Comparison of ENCODE assay signal across 8 cellular contexts in the genomic region with DNA sequence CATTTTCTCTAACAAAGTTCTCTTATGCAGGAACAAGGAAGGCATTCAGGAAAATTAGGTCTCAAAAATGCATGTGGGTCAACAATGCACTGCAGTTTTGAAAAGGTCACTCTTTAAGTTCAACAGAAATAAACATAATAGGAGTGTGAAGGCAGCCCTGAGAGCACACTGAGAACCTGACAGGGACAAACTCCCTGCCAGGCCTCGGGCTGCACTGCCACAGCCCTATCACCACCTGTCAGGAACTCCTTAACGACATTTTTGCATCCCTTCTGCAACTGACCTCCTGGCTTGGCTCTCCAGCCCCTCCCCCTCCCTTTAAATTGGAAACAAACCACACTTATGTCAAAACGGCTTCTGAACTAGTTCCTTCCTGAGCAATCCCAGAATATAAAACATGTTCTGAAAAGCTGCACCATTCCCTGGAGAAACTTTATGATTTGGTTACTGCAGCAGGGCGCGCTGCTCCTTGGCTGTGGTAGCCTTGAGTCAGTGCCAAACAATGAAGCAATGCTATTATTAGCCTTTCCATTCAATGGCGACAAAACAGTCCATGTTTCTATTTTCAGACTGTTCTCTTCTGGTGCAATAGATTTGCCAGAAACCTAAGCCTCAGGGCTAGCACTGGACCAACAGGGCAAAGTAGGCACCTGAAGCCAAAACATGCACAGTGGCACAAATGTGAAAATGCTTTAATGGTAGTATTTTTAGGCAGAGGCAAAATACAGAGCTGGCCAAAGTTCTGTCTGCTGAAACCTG.
DNase-seq lines count a peak whose midpoint lies in the region; ATAC-seq, FAIRE-seq and TF ChIP-seq lines count a peak whose summit lies in the region.

No MANE protein-coding gene starts in this region.

- POLR2A ChIA-PET in HepG2 (lab: Yijun Ruan, JAX), result no interaction called here

- in situ Hi-C loops in HepG2 (cut with HindIII; ENCODE audit: extremely low pct_ligation_motif_present, low pct_unique_long_range_greater_than_20kb), result no loop called here

- no peak for TF ChIP-seq RAD21 in HepG2 (CRISPR knock-in tag; IDR thresholded peaks at IDR 0.05)

- no peak for FAIRE-seq in HepG2 (lab: Jason Lieb, UNC)

- H3K4me2 ChIP-seq in HepG2 (ENCODE audit: low read depth, low read length), result peak overlapping the region; percentile 44

- no peak overlapping the region for H2AFZ ChIP-seq in HepG2 (ENCODE audit: low read length)

- H3K27me3 ChIP-seq in HepG2 (ENCODE audit: control insufficient read depth in 1 of 2, insufficient read depth in 2 of 2, low read length in 2 of 2) (no peaks in the 10 kb centered on the region), tibial artery (no peaks in the 10 kb centered on the region)

- H3K4me3 ChIP-seq in HepG2 (replicated peaks in 1 of 3; ENCODE audit: insufficient read depth in 1 of 3, low read depth in 2 of 3, low read length in 3 of 3) (no peak overlapping the region), tibial artery (no peak overlapping the region)

- H3K4me1 ChIP-seq in HepG2 (ENCODE audit: insufficient read depth, low read length), result peaks cover 30% of the 10 kb centered on the region
- H3K4me1 ChIP-seq in tibial artery, result peaks cover 0 to 60% (median 38%) of the 10 kb centered on the region in 4 donors

- ATAC-seq in HepG2 (peak; percentile 74), GM21381 (IDR thresholded peaks at IDR 0.05; ENCODE audit: unreplicated experiment) (no peak), GM21786 (IDR thresholded peaks at IDR 0.05; ENCODE audit: unreplicated experiment) (no peak)

- no peak for TF ChIP-seq CTCF in HepG2 (CRISPR knock-in tag; IDR thresholded peaks at IDR 0.05)
- TF ChIP-seq CTCF in tibial artery (IDR thresholded peaks at IDR 0.05), result peak in 1 of 2 experiments; percentile 17

- no peaks in the 10 kb centered on the region for H3K36me3 ChIP-seq in HepG2 (replicated peaks in 1 of 2; ENCODE audit: control insufficient read depth in 1 of 2, insufficient read depth in 2 of 2, low read length in 2 of 2)
- H3K36me3 ChIP-seq in tibial artery, result no peaks in the 10 kb centered on the region

- H4K20me1 ChIP-seq in HepG2 (ENCODE audit: insufficient read depth, low read length), result no peaks in the 10 kb centered on the region

- CTCF ChIA-PET in HepG2 (lab: Yijun Ruan, JAX; ENCODE audit: low intra/inter-chr PET ratio, low total read pairs), result no interaction called here

- 6% methylated on average over 4 of the region's 6 CpGs for WGBS in HepG2 (ENCODE audit: low lambda C conversion rate)

- DNase-seq in DMS53 (lab: John Stamatoyannopoulos, UW), result peak; percentile 55
- peak; percentile 85 for DNase-seq in NCI-H2196 treated with DMSO at 0.1 percent for 48 hours (lab: John Stamatoyannopoulos, UW; ENCODE audit: unreplicated experiment)
- DNase-seq in cerebellar nuclear complex (lab: John Stamatoyannopoulos, UW), result peak; percentile 84 to 87
- DNase-seq in HepG2 (ENCODE audit: low spot score), result peak; percentile 17
- peak; percentile 76 to 87 for DNase-seq in tibial artery
- DNase-seq in activated T-helper 2 cell treated with anti-CD3 and anti-CD28 coated beads, Interferon-gamma antibody, Interleukin-2, Interleukin-4, amounts not matched to agents 10 μg/mL and 5 μg/mL and 100 μg/mL, durations not matched to agents 14 hours and 24 hours and 36 hours (ENCODE audit: low spot score), result no peak

- TF ChIP-seq EP300 in HepG2 (IDR thresholded peaks at IDR 0.05; ENCODE audit: low read depth in 2 of 2, low read length in 2 of 2) (no peak), HepG2 (CRISPR knock-in tag; IDR thresholded peaks at IDR 0.05; ENCODE audit: borderline replicate concordance) (no peak)

- H3K27ac ChIP-seq in HepG2 (ENCODE audit: extremely low read length, insufficient read depth, low read length), result no peak overlapping the region
- peak overlapping the region; percentile 67 to 75 for H3K27ac ChIP-seq in tibial artery

- TF ChIP-seq POLR2A in HepG2 (IDR thresholded peaks at IDR 0.05; ENCODE audit: insufficient read depth in 1 of 2, low read depth in 2 of 2, low read length in 2 of 2), result no peak

- H3K9ac ChIP-seq in HepG2 (ENCODE audit: insufficient read depth, low read depth, low read length), result no peak overlapping the region

- H3K27ac Mint-ChIP-seq in activated T-helper 2 cell treated with anti-CD3 and anti-CD28 coated beads, Interferon-gamma antibody, Interleukin-2, Interleukin-4, amounts not matched to agents 10 μg/mL and 5 μg/mL and 100 μg/mL, durations not matched to agents 14 hours and 24 hours and 36 hours, result no peak overlapping the region

- peaks cover 11% of the 10 kb centered on the region for H3K4me1 Mint-ChIP-seq in activated T-helper 2 cell treated with anti-CD3 and anti-CD28 coated beads, Interferon-gamma antibody, Interleukin-2, Interleukin-4, amounts not matched to agents 10 μg/mL and 5 μg/mL and 100 μg/mL, durations not matched to agents 14 hours and 24 hours and 36 hours (ENCODE audit: low read depth)

- intact Hi-C loops in HepG2 (cut with micrococcal nuclease; ENCODE audit: unreplicated experiment) (loop anchor here (5.0 to 10.0 kb wide), 2 partner anchors 242 to 324 kb away; no protein-coding TSS in a partner anchor), tibial artery (cut with DNase I; ENCODE audit: low total_unique reads) (no loop called here)
- intact Hi-C loops in activated T-helper 2 cell treated with anti-CD3 and anti-CD28 coated beads, Interferon-gamma antibody, Interleukin-2, Interleukin-4, amounts not matched to agents 10 μg/mL and 5 μg/mL and 100 μg/mL, durations not matched to agents 14 hours and 24 hours and 36 hours (cut with micrococcal nuclease), result no loop called here

- H3K9me3 ChIP-seq in HepG2 (ENCODE audit: low read length) (no peaks in the 10 kb centered on the region), tibial artery (no peaks in the 10 kb centered on the region)

- no TSS peak for BruUV-seq in HepG2 (replicated peaks; lab: Mats Ljungman, UMichigan)

- no peaks in the 10 kb centered on the region for H3K36me3 Mint-ChIP-seq in activated T-helper 2 cell treated with anti-CD3 and anti-CD28 coated beads, Interferon-gamma antibody, Interleukin-2, Interleukin-4, amounts not matched to agents 10 μg/mL and 5 μg/mL and 100 μg/mL, durations not matched to agents 14 hours and 24 hours and 36 hours (ENCODE audit: low read depth)

- no peaks in the 10 kb centered on the region for H3K27me3 Mint-ChIP-seq in activated T-helper 2 cell treated with anti-CD3 and anti-CD28 coated beads, Interferon-gamma antibody, Interleukin-2, Interleukin-4, amounts not matched to agents 10 μg/mL and 5 μg/mL and 100 μg/mL, durations not matched to agents 14 hours and 24 hours and 36 hours (ENCODE audit: low read depth)

- no peaks in the 10 kb centered on the region for H3K9me3 Mint-ChIP-seq in activated T-helper 2 cell treated with anti-CD3 and anti-CD28 coated beads, Interferon-gamma antibody, Interleukin-2, Interleukin-4, amounts not matched to agents 10 μg/mL and 5 μg/mL and 100 μg/mL, durations not matched to agents 14 hours and 24 hours and 36 hours

- H3K79me2 ChIP-seq in HepG2 (ENCODE audit: insufficient read depth, low read length), result no peaks in the 10 kb centered on the region

- H3K4me3 Mint-ChIP-seq in activated T-helper 2 cell treated with anti-CD3 and anti-CD28 coated beads, Interferon-gamma antibody, Interleukin-2, Interleukin-4, amounts not matched to agents 10 μg/mL and 5 μg/mL and 100 μg/mL, durations not matched to agents 14 hours and 24 hours and 36 hours (ENCODE audit: low read depth), result no peak overlapping the region

TF ChIP-seq in HepG2, 621 proteins besides CTCF, POLR2A, EP300 and RAD21 (continues in another document):
- TF ChIP-seq NFYB (CRISPR knock-in tag; IDR thresholded peaks at IDR 0.05), result no peak
- no peak for TF ChIP-seq ATF4 (CRISPR knock-in tag; IDR thresholded peaks at IDR 0.05)
- TF ChIP-seq CEBPB (IDR thresholded peaks at IDR 0.05; ENCODE audit: borderline replicate concordance, low read depth, low read length), result peak; percentile 14; the same call in 1 of the 2 replicates
- TF ChIP-seq ZNF614 (CRISPR knock-in tag; IDR thresholded peaks at IDR 0.05; ENCODE audit: borderline replicate concordance), result no peak
